In genomic region chr4:145544998-145545397, GRCh38 we compare ENCODE assay signal across 1 cellular context.
TF ChIP-seq lines count a peak whose summit lies in the region.

No MANE protein-coding gene starts in this region.

TF ChIP-seq in WTC11, 78 proteins besides CTCF, POLR2A, EP300 and RAD21 (continued from another document):
- TF ChIP-seq NR3C1 (CRISPR knock-in tag; conservative IDR thresholded peaks at IDR 0.05; ENCODE audit: low read depth) (no peak), GRHL2 (CRISPR knock-in tag; IDR thresholded peaks at IDR 0.05; ENCODE audit: insufficient replicate concordance, severe bottlenecking) (no peak), E2F1 (CRISPR knock-in tag; IDR thresholded peaks at IDR 0.05) (no peak), ZNF425 (CRISPR knock-in tag; conservative IDR thresholded peaks at IDR 0.05) (no peak)
